ENCODE assay signal across 24 cellular contexts in the genomic region with DNA sequence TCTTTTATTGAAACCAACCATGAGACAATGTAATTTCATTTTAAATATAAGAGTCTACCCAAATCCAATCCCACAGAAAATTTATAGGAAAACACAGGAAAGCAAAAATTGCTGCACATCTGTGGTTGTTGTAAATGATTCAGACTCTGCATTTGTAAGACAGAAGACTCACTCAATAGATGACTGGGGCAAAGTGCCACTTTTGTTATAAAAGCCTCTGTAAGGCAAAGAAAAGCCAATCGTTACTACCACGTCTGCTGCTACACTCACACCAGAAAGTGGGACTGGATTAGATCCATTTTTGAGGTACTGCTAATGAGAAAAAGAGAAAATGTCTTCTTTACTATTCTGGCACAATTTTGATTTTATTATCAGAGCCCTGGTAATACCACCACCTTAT.
DNase-seq lines count a peak whose midpoint lies in the region; ATAC-seq, FAIRE-seq and TF ChIP-seq lines count a peak whose summit lies in the region.
"Had no signal": no experiment of that assay in that cellular context is flagged by ENCODE, and none has a peak within 500 bp of the region (broad histone marks: within the 10 kb centered on the region; RNA-seq: fewer than 3 reads in every experiment).

No MANE protein-coding gene starts in this region.

- H3K4me3 ChIP-seq in HAP-1 (no peak overlapping the region), esophagus muscularis mucosa (no peak overlapping the region), adrenal gland (no peak overlapping the region)
- H3K4me3 ChIP-seq: GM23338 had no signal

- TF ChIP-seq EP300 in esophagus muscularis mucosa (IDR thresholded peaks at IDR 0.05) = no peak

- no peaks in the 10 kb centered on the region for H3K4me1 Mint-ChIP-seq in activated CD8-positive, alpha-beta T cell treated with anti-CD3 and anti-CD28 coated beads for 36 hours (ENCODE audit: low read depth)
- H3K4me1 Mint-ChIP-seq: IgD-negative memory B cell had no signal

- H3K36me3 ChIP-seq in HAP-1 (replicated peaks) = no peaks in the 10 kb centered on the region
- no peaks in the 10 kb centered on the region for H3K36me3 ChIP-seq in esophagus muscularis mucosa
- H3K36me3 ChIP-seq in adrenal gland (replicated peaks in 1 of 2) = no peaks in the 10 kb centered on the region

- TF ChIP-seq POLR2A in esophagus muscularis mucosa (IDR thresholded peaks at IDR 0.05; ENCODE audit: low read depth) (no peak), adrenal gland (IDR thresholded peaks at IDR 0.05) (no peak)

- FAIRE-seq in D721Med (lab: Jason Lieb, UNC) = no peak
- FAIRE-seq: A204.1, GM12892, H54, HepG2 had no signal

- TF ChIP-seq CTCF in esophagus muscularis mucosa (IDR thresholded peaks at IDR 0.05) = no peak
- TF ChIP-seq CTCF in activated CD8-positive, alpha-beta T cell treated with anti-CD3 and anti-CD28 coated beads for 36 hours (IDR thresholded peaks at IDR 0.05) = no peak
- no peak for TF ChIP-seq CTCF in D721Med (IDR thresholded peaks at IDR 0.05; ENCODE audit: insufficient read depth, missing control alignments)
- no peak for TF ChIP-seq CTCF in adrenal gland (IDR thresholded peaks at IDR 0.05)

- intact Hi-C loops in esophagus muscularis mucosa (cut with DNase I) (no loop called here), adrenal gland (cut with DNase I) (no loop called here)
- intact Hi-C loops in activated CD8-positive, alpha-beta T cell treated with anti-CD3 and anti-CD28 coated beads for 36 hours (cut with micrococcal nuclease) = no loop called here

- H3K9me3 ChIP-seq in HAP-1 (no peaks in the 10 kb centered on the region), esophagus muscularis mucosa (no peaks in the 10 kb centered on the region), adrenal gland (replicated peaks in 1 of 3) (no peaks in the 10 kb centered on the region)
- H3K9me3 ChIP-seq: Caco-2 had no signal

- H3K27ac ChIP-seq in esophagus muscularis mucosa (replicated peaks in 1 of 4) (no peak overlapping the region), adrenal gland (no peak overlapping the region)
- H3K27ac ChIP-seq: C4-2B had no signal

- peak; percentile 25 to 56 for DNase-seq in HAP-1 (ENCODE audit: low spot score in 2 of 2)
- DNase-seq in esophagus muscularis mucosa (ENCODE audit: extremely low spot score) = peak; percentile 24
- peak; percentile 71 for DNase-seq in medulla oblongata (ENCODE audit: extremely low spot score)
- DNase-seq in stromal cell of bone marrow (ENCODE audit: low read depth) = peak; percentile 9
- no peak for DNase-seq in activated CD8-positive, alpha-beta T cell treated with anti-CD3 and anti-CD28 coated beads for 36 hours
- no peak for DNase-seq in D721Med (ENCODE audit: insufficient read length, low spot score)
- DNase-seq in adrenal gland = no peak
- DNase-seq: ACHN; Caco-2; CD4-positive, alpha-beta T cell; DMS153; DMS79; GDM1; HFFc6; KBM-7 had no signal

- in situ Hi-C loops in HAP-1 (cut with MboI; ENCODE audit: low sequenced_read_pairs) = no loop called here

- POLR2A ChIA-PET in activated CD8-positive, alpha-beta T cell treated with anti-CD3 and anti-CD28 coated beads for 36 hours (lab: Charles Lee) = no interaction called here

- CTCF ChIA-PET in activated CD8-positive, alpha-beta T cell treated with anti-CD3 and anti-CD28 coated beads for 36 hours (lab: Charles Lee) = no interaction called here

- H3K4me1 ChIP-seq in HAP-1 (peaks cover 42% of the 10 kb centered on the region), esophagus muscularis mucosa (no peaks in the 10 kb centered on the region), adrenal gland (replicated peaks in 1 of 2) (no peaks in the 10 kb centered on the region)
- H3K4me1 ChIP-seq: Caco-2 had no signal

- no peak overlapping the region for H3K27ac Mint-ChIP-seq in activated CD8-positive, alpha-beta T cell treated with anti-CD3 and anti-CD28 coated beads for 36 hours
- H3K27ac Mint-ChIP-seq: CD4-positive, alpha-beta T cell; GM23338; HFFc6; IgD-negative memory B cell had no signal

- no peak for ATAC-seq in activated CD8-positive, alpha-beta T cell treated with anti-CD3 and anti-CD28 coated beads for 36 hours
- no peak for ATAC-seq in GM21528 (IDR thresholded peaks at IDR 0.05; ENCODE audit: low FRiP score, unreplicated experiment)
- ATAC-seq: GM23338, HCT116, HepG2 had no signal

- no peak overlapping the region for H3K4me3 Mint-ChIP-seq in activated CD8-positive, alpha-beta T cell treated with anti-CD3 and anti-CD28 coated beads for 36 hours
- H3K4me3 Mint-ChIP-seq: CD4-positive, alpha-beta T cell; GM23338; HFFc6; IgD-negative memory B cell had no signal

- H3K27me3 Mint-ChIP-seq in activated CD8-positive, alpha-beta T cell treated with anti-CD3 and anti-CD28 coated beads for 36 hours = peaks cover 3% of the 10 kb centered on the region
- H3K27me3 Mint-ChIP-seq: IgD-negative memory B cell had no signal

- H3K27me3 ChIP-seq in HAP-1 (ENCODE audit: low read depth) (no peaks in the 10 kb centered on the region), esophagus muscularis mucosa (no peaks in the 10 kb centered on the region), adrenal gland (no peaks in the 10 kb centered on the region)

- no peaks in the 10 kb centered on the region for H3K36me3 Mint-ChIP-seq in activated CD8-positive, alpha-beta T cell treated with anti-CD3 and anti-CD28 coated beads for 36 hours (ENCODE audit: low read depth)

- WGBS in esophagus muscularis mucosa = 56% methylated on average over 2 of the region's 2 CpGs
- 74 to 93% (median 81%) methylated on average over 2 of the region's 2 CpGs for WGBS in adrenal gland, 4 donors

- H3K9me3 Mint-ChIP-seq in activated CD8-positive, alpha-beta T cell treated with anti-CD3 and anti-CD28 coated beads for 36 hours = no peaks in the 10 kb centered on the region
- H3K9me3 Mint-ChIP-seq: CD4-positive, alpha-beta T cell; GM23338; HFFc6; IgD-negative memory B cell had no signal

Comparison
In these comparisons a context has a peak if more than half of its experiments do, and no peak if none do; other contexts are left out.
1. DNase-seq: peak in HAP-1 (2 of 2), esophagus muscularis mucosa (single experiment), medulla oblongata (single experiment) and stromal cell of bone marrow (single experiment); none in activated CD8-positive, alpha-beta T cell treated with anti-CD3 and anti-CD28 coated beads for 36 hours (single experiment), D721Med (single experiment) and adrenal gland (0 of 7).